8 cellular contexts compared by ENCODE assay signal in the genomic region with DNA sequence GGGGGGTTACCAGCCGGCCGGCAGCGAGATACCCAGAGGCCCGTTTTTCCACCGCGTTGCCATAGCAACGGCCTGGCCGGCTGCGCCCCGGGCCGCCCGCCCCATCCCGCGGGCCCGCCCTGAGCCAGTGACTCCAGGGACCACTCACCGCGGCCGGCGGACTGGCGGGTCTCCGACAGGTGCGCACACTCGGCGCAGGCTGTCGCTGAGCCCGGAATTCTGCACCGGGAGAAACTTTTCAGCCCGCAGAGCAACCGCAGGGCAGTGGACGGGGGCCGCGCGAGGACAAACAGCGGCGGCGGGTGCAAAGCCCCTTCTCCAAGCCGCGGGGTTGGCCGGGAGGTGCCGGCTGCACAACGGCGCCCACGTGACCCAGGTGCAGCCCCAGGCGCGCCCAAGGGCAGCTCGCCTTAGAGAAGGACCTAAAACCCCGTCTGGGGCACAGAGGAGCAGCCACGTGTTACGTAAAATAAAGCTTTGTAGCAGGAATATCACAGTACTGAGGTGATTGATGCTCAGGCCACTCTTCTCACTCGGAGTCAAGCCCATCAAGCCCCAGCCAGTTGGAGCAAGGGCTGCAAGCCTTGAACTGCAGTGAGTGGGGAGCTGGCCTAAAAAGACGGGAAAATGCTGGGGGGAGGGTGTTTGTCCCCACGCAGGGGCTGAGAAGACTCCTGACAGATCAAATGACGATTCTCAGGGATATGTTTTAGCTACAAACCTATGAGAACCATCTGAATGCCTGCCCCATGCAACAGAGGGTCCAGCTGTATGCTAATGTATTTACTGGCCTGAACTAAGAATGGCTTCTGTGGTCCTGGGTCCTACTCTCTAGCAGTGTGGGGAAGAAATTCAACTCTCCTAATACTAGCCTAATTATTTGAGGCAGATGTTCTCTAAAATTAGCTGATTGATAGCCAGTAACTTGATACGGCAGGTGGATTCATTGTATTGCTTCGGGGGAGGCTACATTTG. TPM values are rescaled to one million over a fixed set of nuclear protein-coding genes. Genes with fewer than 3 reads are reported as not detected.
DNase-seq lines count a peak whose midpoint lies in the region; ATAC-seq, FAIRE-seq and TF ChIP-seq lines count a peak whose summit lies in the region.

A gene (minus strand): TSS at position 294 of the 975 bp plus-strand sequence. CDS start 119,323 bp downstream, outside the sequence.

- no peak for TF ChIP-seq CTCF in pancreas (IDR thresholded peaks at IDR 0.05)

- no peak within 1 kb of the TSS for H3K27ac ChIP-seq in pancreas

- H3K9me3 ChIP-seq in pancreas, result no peaks in the 10 kb centered on the region

- ATAC-seq in HG02943 (IDR thresholded peaks at IDR 0.05; ENCODE audit: low read depth, unreplicated experiment) (peak; percentile 92), Right ventricle myocardium inferior (peak; percentile 93), pancreas (peak; percentile 93 to 98 (median 98))

- TF ChIP-seq POLR2A in GM18526 (IDR thresholded peaks at IDR 0.05; ENCODE audit: extremely low read depth, insufficient read length), result peak; percentile 62

- DNase-seq in AG08396 (ENCODE audit: low spot score) (peak; percentile 55), NCI-H2107 treated with DMSO at 0.1 percent for 48 hours (lab: John Stamatoyannopoulos, UW; ENCODE audit: unreplicated experiment) (peak; percentile 90), Right ventricle myocardium inferior (ENCODE audit: missing footprints) (peak; percentile 81), pancreas (peak; percentile 63 to 88 (median 72)), CD1c-positive myeloid dendritic cell (ENCODE audit: extremely low spot score) (no peak)
- DNase-seq in activated CD8-positive, alpha-beta memory T cell treated with anti-CD3 and anti-CD28 coated beads, Interleukin-2, amount 50 U/mL, for 48 hours, result peak; percentile 84

- no peak for FAIRE-seq in pancreas (lab: Jason Lieb, UNC)

- H3K36me3 ChIP-seq in pancreas, result no peaks in the 10 kb centered on the region

- no peaks in the 10 kb centered on the region for H3K27me3 ChIP-seq in pancreas

- 4% methylated on average over 40 to 55 of the region's 55 CpGs for WGBS in pancreas, 2 donors

- intact Hi-C loops in Right ventricle myocardium inferior (cut with DNase I), result loop anchor here (5.0 kb wide), 1 partner anchor 88 kb away; a partner anchor contains a TSS
- intact Hi-C loops in pancreas (cut with DNase I), result no loop called here

- H3K4me1 ChIP-seq in pancreas, result no peaks in the 10 kb centered on the region

- peak within 1 kb of the TSS; percentile 43 to 90 (median 74) for H3K4me3 ChIP-seq in pancreas

RNA-seq across cellular contexts. Expression of the gene that starts here (rescaled TPM):
- total RNA-seq in Right ventricle myocardium inferior (23.9 TPM), pancreas (10 to 100 TPM in 1 of 6 donors, 1 to 10 TPM in 5; 6.0 to 11.4 (median 7.0) TPM)
- 10 to 100 TPM; 10.1 to 23.9 TPM for polyA plus RNA-seq in pancreas
